In the genomic region with DNA sequence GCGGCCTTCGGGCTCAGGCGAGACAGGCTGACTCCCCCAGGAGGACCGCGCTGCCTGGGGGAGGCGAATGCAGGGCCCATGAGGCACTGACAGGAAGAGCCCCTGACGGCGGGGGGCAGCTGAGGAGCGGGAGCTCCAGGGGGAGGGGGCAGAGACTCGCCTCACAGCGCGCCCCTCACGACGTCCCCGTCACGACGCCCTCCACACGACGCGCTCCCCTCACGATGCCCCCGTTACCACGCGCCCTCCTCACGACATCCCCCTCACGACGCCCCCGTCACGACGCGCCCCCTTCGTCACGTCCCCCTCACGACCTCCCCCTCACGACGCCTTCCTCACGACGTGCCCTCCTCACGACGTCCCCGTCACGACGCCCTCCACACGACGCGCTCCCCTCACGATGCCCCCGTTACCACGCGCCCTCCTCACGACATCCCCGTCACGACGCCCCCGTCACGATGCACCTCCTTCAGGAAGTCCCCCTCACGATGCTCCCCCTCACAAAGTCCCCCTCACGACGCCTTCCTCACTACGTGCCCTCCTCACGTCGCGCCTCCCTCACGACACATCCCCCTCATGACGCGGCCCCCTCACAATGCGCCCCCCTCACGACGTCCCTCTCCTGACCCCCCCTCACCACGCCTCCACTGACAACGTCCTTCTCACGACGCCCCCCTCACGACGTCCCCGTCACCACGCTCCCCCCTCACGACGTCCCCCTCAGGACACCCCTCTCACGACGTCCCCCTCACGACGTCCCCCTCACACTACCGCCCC, we compare ENCODE assay signal across 15 cellular contexts.
A peak's percentile ranks its signal among the peaks of the same experiment; 100 is the strongest.
DNase-seq lines count a peak whose midpoint lies in the region; ATAC-seq, FAIRE-seq and TF ChIP-seq lines count a peak whose summit lies in the region.
"Had no signal": no experiment of that assay in that cellular context is flagged by ENCODE, and none has a peak within 500 bp of the region (broad histone marks: within the 10 kb centered on the region; RNA-seq: fewer than 3 reads in every experiment).

No MANE protein-coding gene starts in this region.

- ATAC-seq in upper lobe of right lung, result no peak

- H4K5ac ChIP-seq in H1 (ENCODE audit: insufficient read length, low read depth, low read length), result no peak overlapping the region

- TF ChIP-seq CTCF in right atrium auricular region (IDR thresholded peaks at IDR 0.05) (no peak), H1 (IDR thresholded peaks at IDR 0.05; ENCODE audit: control extremely low read depth in 1 of 3, insufficient read depth in 1 of 3, low read depth in 1 of 3, low read length in 3 of 3) (no peak), ovary (IDR thresholded peaks at IDR 0.05) (no peak), upper lobe of right lung (IDR thresholded peaks at IDR 0.05) (no peak)

- CTCF ChIA-PET in H1 (lab: Charles Lee; ENCODE audit: partially characterized antibody), result interaction anchor here (0.8 to 5.7 kb wide), 9 partner anchors 9 to 168 kb away, joined by 3 to 27 read pairs (median 3); no protein-coding TSS in a partner anchor

- H3K27me3 ChIP-seq in right atrium auricular region (no peaks in the 10 kb centered on the region), H1 (replicated peaks in 1 of 4; ENCODE audit: control insufficient read depth in 3 of 4, extremely low read depth in 1 of 4, insufficient read depth in 3 of 4, low read length in 3 of 4) (peaks cover 0 to 19% (median 14%) of the 10 kb centered on the region in 4 experiments; a peak in 6 of 7 replicates), ovary (no peaks in the 10 kb centered on the region), upper lobe of right lung (peaks cover 28% of the 10 kb centered on the region)

- H3K4me3 ChIP-seq in right atrium auricular region, result peak overlapping the region; percentile 17 to 37
- H3K4me3 ChIP-seq in H1 (ENCODE audit: extremely low read depth in 1 of 4, insufficient read depth in 2 of 4, low read depth in 3 of 4, low read length in 4 of 4), result 0 out of 8 replicates have a peak overlapping the region, but pooled peaks of 1 of the 4 experiments have one; percentile 13
- H3K4me3 ChIP-seq in ovary, result peak overlapping the region; percentile 24
- H3K4me3 ChIP-seq in upper lobe of right lung, result peak overlapping the region; percentile 23
- H3K4me3 ChIP-seq: cardiac muscle cell had no signal

- no peak overlapping the region for H3K56ac ChIP-seq in H1 (replicated peaks; ENCODE audit: insufficient read length, low read depth, low read length)

- no peak overlapping the region for H3K14ac ChIP-seq in H1 (ENCODE audit: insufficient read length)

- no peak overlapping the region for H2AFZ ChIP-seq in H1 (ENCODE audit: low read length)

- TF ChIP-seq POLR2A in H1 (IDR thresholded peaks at IDR 0.05; ENCODE audit: control extremely low read depth in 1 of 2, low read depth in 2 of 2, low read length in 2 of 2) (no peak), ovary (IDR thresholded peaks at IDR 0.05) (no peak)

- FAIRE-seq in H1 (lab: Jason Lieb, UNC), result no peak
- FAIRE-seq: endometrium had no signal

- H3K79me2 ChIP-seq in H1 (ENCODE audit: control insufficient read depth in 1 of 2, insufficient read depth in 2 of 2, low read length in 2 of 2), result no peaks in the 10 kb centered on the region

- intact Hi-C loops in cardiac septum (cut with DNase I) (no loop called here), ovary (cut with DNase I) (loop anchor here in 1 of 4 donors (10.0 kb wide), 2 partner anchors 98 to 218 kb away; a partner anchor contains a TSS), upper lobe of right lung (cut with DNase I) (loop anchor here (10.0 kb wide), 1 partner anchor 228 kb away; no protein-coding TSS in a partner anchor), posterior cingulate gyrus (cut with DNase I) (no loop called here)

- peak overlapping the region; percentile 55; the same call in 1 of the 2 replicates for H2BK20ac ChIP-seq in H1 (ENCODE audit: low read length)

- 0 out of 2 replicates have a peak overlapping the region, but pooled peaks have one; percentile 3 for H4K8ac ChIP-seq in H1 (ENCODE audit: extremely low read depth, insufficient read depth, low read length)

- DNase-seq in right atrium auricular region (ENCODE audit: low spot score), result no peak
- no peak for DNase-seq in cardiac septum (ENCODE audit: low spot score)
- peak in 1 of 2 experiments; percentile 41 for DNase-seq in H1 (ENCODE audit: low read depth in 1 of 2, low spot score in 2 of 2)
- DNase-seq in ovary, result no peak
- peak; percentile 42 for DNase-seq in upper lobe of right lung
- no peak for DNase-seq in posterior cingulate gyrus
- DNase-seq in foreskin melanocyte, result no peak
- no peak for DNase-seq in NCI-H524 treated with DMSO at 0.1 percent for 48 hours (lab: John Stamatoyannopoulos, UW)
- DNase-seq: activated CD4-positive, alpha-beta memory T cell treated with anti-CD3 and anti-CD28 coated beads, Interleukin-2, amount 10 ng/mL, durations not matched to agents 7 days and 5 days; activated naive CD4-positive, alpha-beta T cell treated with Interleukin-2 at 50 U/mL for 16 hours; NCI-H1048; SHP77; T1000 had no signal

- POLR2A ChIA-PET in H1 (lab: Charles Lee; ENCODE audit: partially characterized antibody), result interaction anchor here (0.7 to 1.5 kb wide), 5 partner anchors 11 to 104 kb away, joined by 3 to 6 read pairs (median 4); no protein-coding TSS in a partner anchor

- no peak overlapping the region for H3K4ac ChIP-seq in H1 (replicated peaks; ENCODE audit: insufficient read length, low read depth, low read length)

- H3K9me3 ChIP-seq in right atrium auricular region (no peaks in the 10 kb centered on the region), H1 (ENCODE audit: insufficient read depth in 2 of 2, low read depth in 1 of 2, low read length in 1 of 2) (peaks cover 0 to 7% of the 10 kb centered on the region in 2 experiments; a peak in 1 of 4 replicates), ovary (no peaks in the 10 kb centered on the region), upper lobe of right lung (no peaks in the 10 kb centered on the region)

- no peak overlapping the region for H3K18ac ChIP-seq in H1 (ENCODE audit: extremely low read depth, low read length)

- H3K27ac ChIP-seq in right atrium auricular region (no peak overlapping the region), H1 (ENCODE audit: low read depth, low read length) (no peak overlapping the region), ovary (no peak overlapping the region), upper lobe of right lung (no peak overlapping the region)
- H3K27ac ChIP-seq: cardiac muscle cell had no signal

- TF ChIP-seq RAD21 in H1 (IDR thresholded peaks at IDR 0.05 in 1 of 2, conservative IDR thresholded peaks at IDR 0.05 in 1 of 2; ENCODE audit: low read depth in 2 of 2, low read length in 2 of 2), result no peak

- H2BK15ac ChIP-seq in H1 (ENCODE audit: low read length), result no peak overlapping the region; the same call in 1 of the 2 replicates

- H3K79me1 ChIP-seq in H1 (ENCODE audit: low read depth, low read length), result no peaks in the 10 kb centered on the region

- H3K36me3 ChIP-seq in right atrium auricular region, result no peaks in the 10 kb centered on the region
- H3K36me3 ChIP-seq in H1 (ENCODE audit: control insufficient read depth in 2 of 4, insufficient read depth in 4 of 4, low read length in 3 of 4), result no peaks in the 10 kb centered on the region
- no peaks in the 10 kb centered on the region for H3K36me3 ChIP-seq in ovary
- H3K36me3 ChIP-seq in upper lobe of right lung, result no peaks in the 10 kb centered on the region
- H3K36me3 ChIP-seq: cardiac muscle cell had no signal

- peak overlapping the region; percentile 52 to 65; a peak in 3 of 4 replicates for H3K4me2 ChIP-seq in H1 (ENCODE audit: insufficient read depth in 1 of 2, low read depth in 2 of 2, low read length in 2 of 2)

- no peaks in the 10 kb centered on the region for H4K20me1 ChIP-seq in H1 (replicated peaks in 1 of 2; ENCODE audit: control insufficient read depth in 1 of 2, insufficient read depth in 2 of 2, low read length in 2 of 2)

- TF ChIP-seq EP300 in H1 (IDR thresholded peaks at IDR 0.05; ENCODE audit: borderline replicate concordance in 1 of 2, low read depth in 2 of 2, low read length in 2 of 2) (no peak), ovary (IDR thresholded peaks at IDR 0.05) (no peak)

- H4K91ac ChIP-seq in H1 (replicated peaks; ENCODE audit: insufficient read length, low read length), result no peak overlapping the region

- H3K23ac ChIP-seq in H1 (ENCODE audit: insufficient read length), result no peak overlapping the region

- 89 to 100% methylated on average over 10 to 34 of the region's 84 CpGs for WGBS in H1 (ENCODE audit: extremely low coverage in 1 of 2, insufficient coverage in 1 of 2, insufficient read length in 1 of 2, insufficient replicate concordance in 2 of 2, low coverage in 1 of 2, low lambda C conversion rate in 2 of 2, missing lambda C conversion rate in 1 of 2), 2 experiments
- WGBS in ovary, 3 donors, result 52 to 81% (median 61%) methylated on average over 83 to 84 of the region's 84 CpGs

- H2BK5ac ChIP-seq in H1 (ENCODE audit: low read depth, low read length), result no peak overlapping the region

- no peak overlapping the region for H2AK5ac ChIP-seq in H1 (ENCODE audit: low read depth, low read length)

- no peaks in the 10 kb centered on the region for H3K23me2 ChIP-seq in H1 (ENCODE audit: low read depth, low read length)

- peak overlapping the region; percentile 92; the same call in 1 of the 2 replicates for H2BK12ac ChIP-seq in H1 (ENCODE audit: low read depth, low read length)

- H2BK120ac ChIP-seq in H1 (replicated peaks; ENCODE audit: low read depth, low read length), result no peak overlapping the region

- H3K9ac ChIP-seq in H1 (replicated peaks in 1 of 4; ENCODE audit: extremely low read depth in 1 of 4, low read depth in 3 of 4, low read length in 3 of 4), result no peak overlapping the region

- H3K4me1 ChIP-seq in right atrium auricular region (peaks cover 0 to 13% of the 10 kb centered on the region in 2 donors), H1 (replicated peaks in 1 of 4; ENCODE audit: control insufficient read depth in 3 of 4, insufficient read depth in 4 of 4, low read length in 3 of 4) (peaks cover 5 to 23% (median 13%) of the 10 kb centered on the region in 4 experiments), ovary (ENCODE audit: insufficient read depth) (no peaks in the 10 kb centered on the region), upper lobe of right lung (peaks cover 5% of the 10 kb centered on the region)

TF ChIP-seq in H1, 55 proteins besides CTCF, POLR2A, EP300 and RAD21:
- TF ChIP-seq ASH2L (IDR thresholded peaks at IDR 0.05; ENCODE audit: low read length) (no peak), BACH1 (IDR thresholded peaks at IDR 0.05; ENCODE audit: low read length) (peak; percentile 39; the same call in 1 of the 2 replicates)
